In the genomic region with DNA sequence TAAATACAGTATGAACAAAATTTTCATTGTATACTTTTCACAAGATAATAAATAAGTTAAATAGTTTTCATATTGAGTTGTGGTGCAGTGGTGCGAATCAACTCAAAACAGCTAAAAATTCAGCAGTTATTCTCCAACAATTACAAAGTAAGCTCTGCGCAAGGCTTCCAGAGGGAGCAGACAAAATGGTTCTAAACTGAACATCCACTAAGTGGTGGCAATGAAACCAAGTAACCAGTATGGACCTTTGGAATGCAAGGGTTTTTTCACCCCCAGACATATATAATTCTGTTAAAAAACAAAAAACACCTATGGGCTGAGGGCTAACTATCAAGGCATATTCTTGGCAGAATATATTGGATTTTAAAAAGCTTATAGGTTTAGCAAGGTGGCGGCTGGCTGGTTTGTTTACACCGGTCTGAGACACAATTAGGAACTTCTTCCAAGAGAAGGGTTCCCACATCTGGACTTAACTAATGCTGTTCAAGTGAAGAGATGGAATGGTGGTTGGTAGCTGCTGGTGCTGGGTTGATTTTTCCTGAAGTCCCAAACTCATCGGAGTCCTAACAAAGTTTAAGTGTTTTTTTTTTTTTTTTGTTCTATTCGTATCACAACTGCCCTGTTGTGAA, we compare ENCODE assay signal across 8 cellular contexts. TPM values are rescaled to one million over a fixed set of nuclear protein-coding genes. Genes with fewer than 3 reads are reported as not detected.
DNase-seq lines count a peak whose midpoint lies in the region; TF ChIP-seq lines count a peak whose summit lies in the region.

No MANE protein-coding gene starts in this region.

- H3K4me3 ChIP-seq in adipocyte (ENCODE audit: low read length), result peak overlapping the region; percentile 91
- H3K4me3 ChIP-seq in stomach smooth muscle (ENCODE audit: low read length in 2 of 2), result peak overlapping the region; percentile 86 to 95
- H3K4me3 ChIP-seq in WERI-Rb-1 (ENCODE audit: low read depth, low read length), result no peak overlapping the region

- TF ChIP-seq CTCF in WERI-Rb-1 (IDR thresholded peaks at IDR 0.05; ENCODE audit: low read depth, low read length), result no peak

- no peak for DNase-seq in activated T-cell treated with anti-CD3 and anti-CD28 coated beads, Interleukin-2, amount 50 U/mL, for 24 hours
- DNase-seq in activated T-cell treated with anti-CD3 and anti-CD28 coated beads, Interleukin-2, amount 50 U/mL, for 1 hour, result no peak
- peak; percentile 53 for DNase-seq in adipocyte (ENCODE audit: low read depth)
- peak; percentile 26 to 32 (median 28) for DNase-seq in immature natural killer cell
- DNase-seq in NCI-H146 treated with DMSO at 0.1 percent for 48 hours (lab: John Stamatoyannopoulos, UW; ENCODE audit: unreplicated experiment), result no peak
- no peak for DNase-seq in activated CD8-positive, alpha-beta memory T cell treated with anti-CD3 and anti-CD28 coated beads for 24 hours
- no peak for DNase-seq in WERI-Rb-1

- no peaks in the 10 kb centered on the region for H3K27me3 Mint-ChIP-seq in activated T-cell treated with anti-CD3 and anti-CD28 coated beads, Interleukin-2, amount 50 U/mL, for 24 hours
- H3K27me3 Mint-ChIP-seq in immature natural killer cell (ENCODE audit: low read depth in 3 of 3), result peaks cover 73 to 89% (median 85%) of the 10 kb centered on the region in 3 donors

- peaks cover 61% of the 10 kb centered on the region for H3K4me1 Mint-ChIP-seq in activated T-cell treated with anti-CD3 and anti-CD28 coated beads, Interleukin-2, amount 50 U/mL, for 24 hours (ENCODE audit: low read depth)
- peaks cover 46 to 55% of the 10 kb centered on the region in 2 donors for H3K4me1 Mint-ChIP-seq in immature natural killer cell

- H3K36me3 Mint-ChIP-seq in activated T-cell treated with anti-CD3 and anti-CD28 coated beads, Interleukin-2, amount 50 U/mL, for 24 hours (ENCODE audit: low read depth), result peaks cover 57% of the 10 kb centered on the region
- H3K36me3 Mint-ChIP-seq in immature natural killer cell, result peaks cover 32 to 43% (median 34%) of the 10 kb centered on the region in 3 donors

- H3K27me3 ChIP-seq in adipocyte (replicated peaks; ENCODE audit: control insufficient read depth, insufficient read depth, low read length), result no peaks in the 10 kb centered on the region
- H3K27me3 ChIP-seq in stomach smooth muscle (ENCODE audit: control insufficient read depth in 1 of 2, insufficient read depth in 2 of 2, low read length in 2 of 2), result no peaks in the 10 kb centered on the region
- no peaks in the 10 kb centered on the region for H3K27me3 ChIP-seq in WERI-Rb-1 (ENCODE audit: insufficient read depth, low read depth, severe bottlenecking)

- H3K36me3 ChIP-seq in adipocyte (ENCODE audit: control insufficient read depth, insufficient read depth, low read length, severe bottlenecking) (peaks cover 23% of the 10 kb centered on the region), stomach smooth muscle (ENCODE audit: control insufficient read depth in 2 of 2, insufficient read depth in 2 of 2, low read length in 2 of 2) (peaks cover 7 to 11% of the 10 kb centered on the region in 2 donors), WERI-Rb-1 (peaks cover 34% of the 10 kb centered on the region)

- H3K27ac ChIP-seq in stomach smooth muscle (ENCODE audit: low read length), result peak overlapping the region; percentile 97
- H3K27ac ChIP-seq in WERI-Rb-1, result no peak overlapping the region

- H3K4me1 ChIP-seq in adipocyte (ENCODE audit: control insufficient read depth, insufficient read depth, low read length) (peaks cover 49% of the 10 kb centered on the region), stomach smooth muscle (ENCODE audit: control insufficient read depth, insufficient read depth, low read length) (peaks cover 62% of the 10 kb centered on the region)

- H3K9me3 ChIP-seq in adipocyte (ENCODE audit: control insufficient read depth, low read length), result no peaks in the 10 kb centered on the region
- H3K9me3 ChIP-seq in stomach smooth muscle (ENCODE audit: control insufficient read depth in 2 of 2, low read length in 2 of 2), result no peaks in the 10 kb centered on the region
- no peaks in the 10 kb centered on the region for H3K9me3 ChIP-seq in WERI-Rb-1 (ENCODE audit: severe bottlenecking)

- peak overlapping the region; percentile 98 for H3K27ac Mint-ChIP-seq in activated T-cell treated with anti-CD3 and anti-CD28 coated beads, Interleukin-2, amount 50 U/mL, for 24 hours
- peak overlapping the region; percentile 91 to 99 (median 97) for H3K27ac Mint-ChIP-seq in immature natural killer cell

- no peaks in the 10 kb centered on the region for H3K9me3 Mint-ChIP-seq in activated T-cell treated with anti-CD3 and anti-CD28 coated beads, Interleukin-2, amount 50 U/mL, for 24 hours
- H3K9me3 Mint-ChIP-seq in immature natural killer cell, result peaks cover 0 to 2% (median 0%) of the 10 kb centered on the region in 6 donors

- H3K9ac ChIP-seq in adipocyte (ENCODE audit: low read length) (peak overlapping the region; percentile 99), stomach smooth muscle (ENCODE audit: low read length in 2 of 2) (peak overlapping the region; percentile 80 to 87)

- H3K4me3 Mint-ChIP-seq in activated T-cell treated with anti-CD3 and anti-CD28 coated beads, Interleukin-2, amount 50 U/mL, for 24 hours, result peak overlapping the region; percentile 95
- peak overlapping the region; percentile 93 to 99 (median 97) for H3K4me3 Mint-ChIP-seq in immature natural killer cell

RNA-seq across cellular contexts. Expression of gene ZFP36L2, which starts 2.9 kb away (rescaled TPM):
- 100 to 1,000 TPM; 166 to 431 (median 274) TPM for polyA plus RNA-seq in immature natural killer cell

Comparison
In these comparisons a context has a peak if more than half of its experiments do, and no peak if none do; other contexts are left out.
1. DNase-seq: peak in adipocyte (single experiment) and immature natural killer cell (3 of 3); none in activated T-cell treated with anti-CD3 and anti-CD28 coated beads, Interleukin-2, amount 50 U/mL, for 24 hours (single experiment), activated T-cell treated with anti-CD3 and anti-CD28 coated beads, Interleukin-2, amount 50 U/mL, for 1 hour (single experiment), NCI-H146 treated with DMSO at 0.1 percent for 48 hours (single experiment), activated CD8-positive, alpha-beta memory T cell treated with anti-CD3 and anti-CD28 coated beads for 24 hours (single experiment) and WERI-Rb-1 (single experiment).